3 cellular contexts compared by ENCODE assay signal in the genomic region with DNA sequence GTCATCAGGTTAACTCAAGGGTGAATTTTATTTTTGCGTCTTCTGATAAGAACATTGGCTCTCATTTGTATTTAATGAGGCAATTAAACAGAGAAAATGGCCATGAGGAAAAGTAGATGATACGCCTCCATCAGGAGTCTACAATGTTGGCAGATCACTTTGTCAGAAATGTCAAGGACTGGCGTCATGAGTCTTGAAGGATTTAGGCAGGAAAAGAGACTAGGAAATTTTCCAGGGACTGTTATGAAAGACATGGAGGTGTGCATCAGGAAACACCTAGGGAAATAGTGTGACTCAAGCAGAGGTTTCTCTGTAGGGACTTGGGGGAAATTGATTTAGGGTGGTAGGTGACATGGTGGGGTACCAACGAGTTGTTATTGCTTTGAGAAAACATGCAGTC.
TF ChIP-seq lines count a peak whose summit lies in the region.

No MANE protein-coding gene starts in this region.

TF ChIP-seq in liver, 16 proteins besides CTCF, POLR2A, EP300 and RAD21:
- TF ChIP-seq HNF4G (IDR thresholded peaks at IDR 0.05) (no peak), RXRA (IDR thresholded peaks at IDR 0.05) (no peak), YY1 (IDR thresholded peaks at IDR 0.05) (no peak), TAF1 (conservative IDR thresholded peaks at IDR 0.05) (no peak), FOXA2 (IDR thresholded peaks at IDR 0.05) (no peak), HNF4A (conservative IDR thresholded peaks at IDR 0.05) (no peak), EGR1 (IDR thresholded peaks at IDR 0.05; ENCODE audit: low read depth in 2 of 2) (no peak), NR2F2 (IDR thresholded peaks at IDR 0.05) (no peak), GABPA (IDR thresholded peaks at IDR 0.05 in 1 of 2, conservative IDR thresholded peaks at IDR 0.05 in 1 of 2) (no peak), SP1 (IDR thresholded peaks at IDR 0.05) (no peak), JUND (IDR thresholded peaks at IDR 0.05) (no peak), FOXA1 (IDR thresholded peaks at IDR 0.05) (no peak)
- TF ChIP-seq, protein P1, sequence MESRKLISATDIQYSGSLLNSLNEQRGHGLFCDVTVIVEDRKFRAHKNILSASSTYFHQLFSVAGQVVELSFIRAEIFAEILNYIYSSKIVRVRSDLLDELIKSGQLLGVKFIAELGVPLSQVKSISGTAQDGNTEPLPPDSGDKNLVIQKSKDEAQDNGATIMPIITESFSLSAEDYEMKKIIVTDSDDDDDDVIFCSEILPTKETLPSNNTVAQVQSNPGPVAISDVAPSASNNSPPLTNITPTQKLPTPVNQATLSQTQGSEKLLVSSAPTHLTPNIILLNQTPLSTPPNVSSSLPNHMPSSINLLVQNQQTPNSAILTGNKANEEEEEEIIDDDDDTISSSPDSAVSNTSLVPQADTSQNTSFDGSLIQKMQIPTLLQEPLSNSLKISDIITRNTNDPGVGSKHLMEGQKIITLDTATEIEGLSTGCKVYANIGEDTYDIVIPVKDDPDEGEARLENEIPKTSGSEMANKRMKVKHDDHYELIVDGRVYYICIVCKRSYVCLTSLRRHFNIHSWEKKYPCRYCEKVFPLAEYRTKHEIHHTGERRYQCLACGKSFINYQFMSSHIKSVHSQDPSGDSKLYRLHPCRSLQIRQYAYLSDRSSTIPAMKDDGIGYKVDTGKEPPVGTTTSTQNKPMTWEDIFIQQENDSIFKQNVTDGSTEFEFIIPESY (IDR thresholded peaks at IDR 0.05), result no peak
- TF ChIP-seq, protein P2, sequence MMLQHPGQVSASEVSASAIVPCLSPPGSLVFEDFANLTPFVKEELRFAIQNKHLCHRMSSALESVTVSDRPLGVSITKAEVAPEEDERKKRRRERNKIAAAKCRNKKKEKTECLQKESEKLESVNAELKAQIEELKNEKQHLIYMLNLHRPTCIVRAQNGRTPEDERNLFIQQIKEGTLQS (IDR thresholded peaks at IDR 0.05), result no peak
- TF ChIP-seq, protein P3, sequence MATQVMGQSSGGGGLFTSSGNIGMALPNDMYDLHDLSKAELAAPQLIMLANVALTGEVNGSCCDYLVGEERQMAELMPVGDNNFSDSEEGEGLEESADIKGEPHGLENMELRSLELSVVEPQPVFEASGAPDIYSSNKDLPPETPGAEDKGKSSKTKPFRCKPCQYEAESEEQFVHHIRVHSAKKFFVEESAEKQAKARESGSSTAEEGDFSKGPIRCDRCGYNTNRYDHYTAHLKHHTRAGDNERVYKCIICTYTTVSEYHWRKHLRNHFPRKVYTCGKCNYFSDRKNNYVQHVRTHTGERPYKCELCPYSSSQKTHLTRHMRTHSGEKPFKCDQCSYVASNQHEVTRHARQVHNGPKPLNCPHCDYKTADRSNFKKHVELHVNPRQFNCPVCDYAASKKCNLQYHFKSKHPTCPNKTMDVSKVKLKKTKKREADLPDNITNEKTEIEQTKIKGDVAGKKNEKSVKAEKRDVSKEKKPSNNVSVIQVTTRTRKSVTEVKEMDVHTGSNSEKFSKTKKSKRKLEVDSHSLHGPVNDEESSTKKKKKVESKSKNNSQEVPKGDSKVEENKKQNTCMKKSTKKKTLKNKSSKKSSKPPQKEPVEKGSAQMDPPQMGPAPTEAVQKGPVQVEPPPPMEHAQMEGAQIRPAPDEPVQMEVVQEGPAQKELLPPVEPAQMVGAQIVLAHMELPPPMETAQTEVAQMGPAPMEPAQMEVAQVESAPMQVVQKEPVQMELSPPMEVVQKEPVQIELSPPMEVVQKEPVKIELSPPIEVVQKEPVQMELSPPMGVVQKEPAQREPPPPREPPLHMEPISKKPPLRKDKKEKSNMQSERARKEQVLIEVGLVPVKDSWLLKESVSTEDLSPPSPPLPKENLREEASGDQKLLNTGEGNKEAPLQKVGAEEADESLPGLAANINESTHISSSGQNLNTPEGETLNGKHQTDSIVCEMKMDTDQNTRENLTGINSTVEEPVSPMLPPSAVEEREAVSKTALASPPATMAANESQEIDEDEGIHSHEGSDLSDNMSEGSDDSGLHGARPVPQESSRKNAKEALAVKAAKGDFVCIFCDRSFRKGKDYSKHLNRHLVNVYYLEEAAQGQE (IDR thresholded peaks at IDR 0.05), result no peak
- TF ChIP-seq, protein P4, sequence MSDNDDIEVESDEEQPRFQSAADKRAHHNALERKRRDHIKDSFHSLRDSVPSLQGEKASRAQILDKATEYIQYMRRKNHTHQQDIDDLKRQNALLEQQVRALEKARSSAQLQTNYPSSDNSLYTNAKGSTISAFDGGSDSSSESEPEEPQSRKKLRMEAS (IDR thresholded peaks at IDR 0.05), result no peak

TF ChIP-seq in HepG2, 621 proteins besides CTCF, POLR2A, EP300 and RAD21:
- TF ChIP-seq ZBTB42 (CRISPR knock-in tag; IDR thresholded peaks at IDR 0.05), result no peak
- TF ChIP-seq, protein P5, sequence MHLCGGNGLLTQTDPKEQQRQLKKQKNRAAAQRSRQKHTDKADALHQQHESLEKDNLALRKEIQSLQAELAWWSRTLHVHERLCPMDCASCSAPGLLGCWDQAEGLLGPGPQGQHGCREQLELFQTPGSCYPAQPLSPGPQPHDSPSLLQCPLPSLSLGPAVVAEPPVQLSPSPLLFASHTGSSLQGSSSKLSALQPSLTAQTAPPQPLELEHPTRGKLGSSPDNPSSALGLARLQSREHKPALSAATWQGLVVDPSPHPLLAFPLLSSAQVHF (CRISPR knock-in tag; IDR thresholded peaks at IDR 0.05), result no peak

TF ChIP-seq in SK-N-SH treated with all-trans-retinoic acid at 6 μM for 48 hours, 23 proteins besides CTCF, POLR2A, EP300 and RAD21:
- TF ChIP-seq GLIS3 (CRISPR knock-in tag; IDR thresholded peaks at IDR 0.05) (no peak), OSR1 (CRISPR knock-in tag; IDR thresholded peaks at IDR 0.05) (no peak), ZFP3 (CRISPR knock-in tag; IDR thresholded peaks at IDR 0.05) (no peak), TOX (CRISPR knock-in tag; IDR thresholded peaks at IDR 0.05; ENCODE audit: borderline replicate concordance) (no peak), TCF4 (CRISPR knock-in tag; IDR thresholded peaks at IDR 0.05; ENCODE audit: borderline replicate concordance) (no peak), ZFP30 (CRISPR knock-in tag; IDR thresholded peaks at IDR 0.05) (no peak)
- TF ChIP-seq, protein P6, sequence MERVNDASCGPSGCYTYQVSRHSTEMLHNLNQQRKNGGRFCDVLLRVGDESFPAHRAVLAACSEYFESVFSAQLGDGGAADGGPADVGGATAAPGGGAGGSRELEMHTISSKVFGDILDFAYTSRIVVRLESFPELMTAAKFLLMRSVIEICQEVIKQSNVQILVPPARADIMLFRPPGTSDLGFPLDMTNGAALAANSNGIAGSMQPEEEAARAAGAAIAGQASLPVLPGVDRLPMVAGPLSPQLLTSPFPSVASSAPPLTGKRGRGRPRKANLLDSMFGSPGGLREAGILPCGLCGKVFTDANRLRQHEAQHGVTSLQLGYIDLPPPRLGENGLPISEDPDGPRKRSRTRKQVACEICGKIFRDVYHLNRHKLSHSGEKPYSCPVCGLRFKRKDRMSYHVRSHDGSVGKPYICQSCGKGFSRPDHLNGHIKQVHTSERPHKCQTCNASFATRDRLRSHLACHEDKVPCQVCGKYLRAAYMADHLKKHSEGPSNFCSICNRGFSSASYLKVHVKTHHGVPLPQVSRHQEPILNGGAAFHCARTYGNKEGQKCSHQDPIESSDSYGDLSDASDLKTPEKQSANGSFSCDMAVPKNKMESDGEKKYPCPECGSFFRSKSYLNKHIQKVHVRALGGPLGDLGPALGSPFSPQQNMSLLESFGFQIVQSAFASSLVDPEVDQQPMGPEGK (CRISPR knock-in tag; IDR thresholded peaks at IDR 0.05; ENCODE audit: borderline replicate concordance), result no peak
- TF ChIP-seq, protein P7, sequence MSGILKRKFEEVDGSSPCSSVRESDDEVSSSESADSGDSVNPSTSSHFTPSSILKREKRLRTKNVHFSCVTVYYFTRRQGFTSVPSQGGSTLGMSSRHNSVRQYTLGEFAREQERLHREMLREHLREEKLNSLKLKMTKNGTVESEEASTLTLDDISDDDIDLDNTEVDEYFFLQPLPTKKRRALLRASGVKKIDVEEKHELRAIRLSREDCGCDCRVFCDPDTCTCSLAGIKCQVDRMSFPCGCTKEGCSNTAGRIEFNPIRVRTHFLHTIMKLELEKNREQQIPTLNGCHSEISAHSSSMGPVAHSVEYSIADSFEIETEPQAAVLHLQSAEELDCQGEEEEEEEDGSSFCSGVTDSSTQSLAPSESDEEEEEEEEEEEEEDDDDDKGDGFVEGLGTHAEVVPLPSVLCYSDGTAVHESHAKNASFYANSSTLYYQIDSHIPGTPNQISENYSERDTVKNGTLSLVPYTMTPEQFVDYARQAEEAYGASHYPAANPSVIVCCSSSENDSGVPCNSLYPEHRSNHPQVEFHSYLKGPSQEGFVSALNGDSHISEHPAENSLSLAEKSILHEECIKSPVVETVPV (CRISPR knock-in tag; IDR thresholded peaks at IDR 0.05), result no peak
- TF ChIP-seq, protein P8, sequence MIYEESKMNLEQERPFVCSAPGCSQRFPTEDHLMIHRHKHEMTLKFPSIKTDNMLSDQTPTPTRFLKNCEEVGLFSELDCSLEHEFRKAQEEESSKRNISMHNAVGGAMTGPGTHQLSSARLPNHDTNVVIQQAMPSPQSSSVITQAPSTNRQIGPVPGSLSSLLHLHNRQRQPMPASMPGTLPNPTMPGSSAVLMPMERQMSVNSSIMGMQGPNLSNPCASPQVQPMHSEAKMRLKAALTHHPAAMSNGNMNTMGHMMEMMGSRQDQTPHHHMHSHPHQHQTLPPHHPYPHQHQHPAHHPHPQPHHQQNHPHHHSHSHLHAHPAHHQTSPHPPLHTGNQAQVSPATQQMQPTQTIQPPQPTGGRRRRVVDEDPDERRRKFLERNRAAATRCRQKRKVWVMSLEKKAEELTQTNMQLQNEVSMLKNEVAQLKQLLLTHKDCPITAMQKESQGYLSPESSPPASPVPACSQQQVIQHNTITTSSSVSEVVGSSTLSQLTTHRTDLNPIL (CRISPR knock-in tag; IDR thresholded peaks at IDR 0.05; ENCODE audit: low read depth), result no peak
